ENCODE assay signal across 20 cellular contexts in genomic region chr20:32429745-32430360, GRCh38.
"Had no signal": no experiment of that assay in that cellular context is flagged by ENCODE, and none has a peak within 500 bp of the region (broad histone marks: within the 10 kb centered on the region; RNA-seq: fewer than 3 reads in every experiment).

No MANE protein-coding gene starts in this region.

- H3K9me3 ChIP-seq: body of pancreas, heart right ventricle, spleen, upper lobe of left lung had no signal

- ATAC-seq: activated naive CD8-positive, alpha-beta T cell treated with anti-CD3 and anti-CD28 coated beads, Interleukin-2, amount 50 U/mL, for 24 hours; activated T-helper 17 cell treated with anti-CD3 and anti-CD28 coated beads, Interleukin-2, amount 50 U/mL, for 72 hours; body of pancreas; heart right ventricle; left cardiac atrium; natural killer cell treated with Interleukin-12 subunit alpha and Interleukin-12 subunit beta and Interleukin-15 and Interleukin-18, amount 100 ng/mL, for 72 hours; stimulated activated naive CD8-positive, alpha-beta T cell treated with anti-CD3 and anti-CD28 coated beads, Interleukin-15, Interleukin-2, amounts not matched to agents 100 U/mL and 50 U/mL, for 24 hours had no signal

- DNase-seq: activated CD4-positive, alpha-beta T cell treated with anti-CD3 and anti-CD28 coated beads for 4 hours; activated CD4-positive, CD25-positive, alpha-beta regulatory T cell; activated CD8-positive, alpha-beta memory T cell treated with anti-CD3 and anti-CD28 coated beads, Interleukin-2, amount 50 U/mL, for 4 hours; activated naive CD4-positive, alpha-beta T cell; activated naive CD8-positive, alpha-beta T cell treated with anti-CD3 and anti-CD28 coated beads, Interleukin-2, amount 50 U/mL, for 24 hours; activated T-cell treated with anti-CD3 and anti-CD28 coated beads, Interleukin-2, amount 50 U/mL, for 24 hours; body of pancreas; foreskin fibroblast; heart right ventricle; islet precursor cell; left cardiac atrium; retina; spleen; stimulated activated CD4-positive, alpha-beta T cell treated with anti-CD3 and anti-CD28 coated beads, Interleukin-4, amount 100 ng/mL, for 24 hours; stimulated activated naive CD8-positive, alpha-beta T cell treated with anti-CD3 and anti-CD28 coated beads, Interleukin-15, Interleukin-2, amounts not matched to agents 100 U/mL and 50 U/mL, for 24 hours; T1000 had no signal

- H3K27ac ChIP-seq: body of pancreas, epithelial cell of prostate, heart right ventricle, spleen, upper lobe of left lung had no signal

- H3K27me3 ChIP-seq: body of pancreas, heart right ventricle, spleen, upper lobe of left lung had no signal

- H3K4me3 ChIP-seq: body of pancreas, heart right ventricle, spleen, upper lobe of left lung had no signal
